ENCODE assay signal across 1 cellular context in the genomic region with DNA sequence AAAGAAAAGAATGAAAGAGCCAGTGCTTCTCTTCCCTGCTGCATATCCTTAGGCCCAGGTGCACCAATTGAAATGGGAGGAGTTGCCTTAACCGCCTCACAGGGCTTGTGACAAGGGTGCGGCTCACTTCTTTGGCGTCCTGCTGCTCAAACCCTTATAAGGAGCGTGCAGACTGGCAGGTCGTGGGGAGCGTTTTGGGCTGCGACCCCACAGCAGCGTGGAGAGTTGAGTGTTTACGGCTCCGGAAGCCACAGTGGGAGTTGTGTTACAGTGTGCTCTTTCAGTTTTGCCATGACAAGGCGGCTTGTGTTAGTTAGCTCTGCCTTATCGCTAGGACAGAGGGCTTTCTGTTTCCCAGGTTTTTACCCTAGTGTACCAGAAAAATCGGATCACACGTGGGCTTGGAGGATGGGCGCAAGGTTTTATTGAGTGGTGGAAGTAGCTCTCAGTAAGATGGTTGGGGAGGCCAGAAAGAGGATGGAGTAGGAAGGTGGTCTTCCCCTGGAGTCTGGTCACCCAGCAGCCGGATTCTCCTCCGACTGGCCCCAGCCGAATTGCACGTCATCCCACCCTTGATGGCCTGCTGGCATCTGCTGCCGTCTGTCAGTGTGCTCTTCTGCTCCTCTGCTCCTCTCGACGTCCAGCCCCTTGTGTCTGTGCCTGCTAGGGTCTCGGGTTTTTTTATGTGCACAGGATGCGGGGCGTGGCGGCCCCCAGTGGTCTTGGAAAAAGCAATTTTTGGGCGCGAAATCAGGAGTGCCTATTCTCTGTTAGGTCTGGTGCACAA.
TF ChIP-seq lines count a peak whose summit lies in the region.

No MANE protein-coding gene starts in this region.

TF ChIP-seq in HepG2, 621 proteins besides CTCF, POLR2A, EP300 and RAD21 (continued from another document):
- TF ChIP-seq, protein P1, sequence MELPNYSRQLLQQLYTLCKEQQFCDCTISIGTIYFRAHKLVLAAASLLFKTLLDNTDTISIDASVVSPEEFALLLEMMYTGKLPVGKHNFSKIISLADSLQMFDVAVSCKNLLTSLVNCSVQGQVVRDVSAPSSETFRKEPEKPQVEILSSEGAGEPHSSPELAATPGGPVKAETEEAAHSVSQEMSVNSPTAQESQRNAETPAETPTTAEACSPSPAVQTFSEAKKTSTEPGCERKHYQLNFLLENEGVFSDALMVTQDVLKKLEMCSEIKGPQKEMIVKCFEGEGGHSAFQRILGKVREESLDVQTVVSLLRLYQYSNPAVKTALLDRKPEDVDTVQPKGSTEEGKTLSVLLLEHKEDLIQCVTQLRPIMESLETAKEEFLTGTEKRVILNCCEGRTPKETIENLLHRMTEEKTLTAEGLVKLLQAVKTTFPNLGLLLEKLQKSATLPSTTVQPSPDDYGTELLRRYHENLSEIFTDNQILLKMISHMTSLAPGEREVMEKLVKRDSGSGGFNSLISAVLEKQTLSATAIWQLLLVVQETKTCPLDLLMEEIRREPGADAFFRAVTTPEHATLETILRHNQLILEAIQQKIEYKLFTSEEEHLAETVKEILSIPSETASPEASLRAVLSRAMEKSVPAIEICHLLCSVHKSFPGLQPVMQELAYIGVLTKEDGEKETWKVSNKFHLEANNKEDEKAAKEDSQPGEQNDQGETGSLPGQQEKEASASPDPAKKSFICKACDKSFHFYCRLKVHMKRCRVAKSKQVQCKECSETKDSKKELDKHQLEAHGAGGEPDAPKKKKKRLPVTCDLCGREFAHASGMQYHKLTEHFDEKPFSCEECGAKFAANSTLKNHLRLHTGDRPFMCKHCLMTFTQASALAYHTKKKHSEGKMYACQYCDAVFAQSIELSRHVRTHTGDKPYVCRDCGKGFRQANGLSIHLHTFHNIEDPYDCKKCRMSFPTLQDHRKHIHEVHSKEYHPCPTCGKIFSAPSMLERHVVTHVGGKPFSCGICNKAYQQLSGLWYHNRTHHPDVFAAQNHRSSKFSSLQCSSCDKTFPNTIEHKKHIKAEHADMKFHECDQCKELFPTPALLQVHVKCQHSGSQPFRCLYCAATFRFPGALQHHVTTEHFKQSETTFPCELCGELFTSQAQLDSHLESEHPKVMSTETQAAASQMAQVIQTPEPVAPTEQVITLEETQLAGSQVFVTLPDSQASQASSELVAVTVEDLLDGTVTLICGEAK (IDR thresholded peaks at IDR 0.05) = no peak
- TF ChIP-seq, protein P1 (CRISPR knock-in tag; IDR thresholded peaks at IDR 0.05) = no peak
- TF ChIP-seq, protein P2, sequence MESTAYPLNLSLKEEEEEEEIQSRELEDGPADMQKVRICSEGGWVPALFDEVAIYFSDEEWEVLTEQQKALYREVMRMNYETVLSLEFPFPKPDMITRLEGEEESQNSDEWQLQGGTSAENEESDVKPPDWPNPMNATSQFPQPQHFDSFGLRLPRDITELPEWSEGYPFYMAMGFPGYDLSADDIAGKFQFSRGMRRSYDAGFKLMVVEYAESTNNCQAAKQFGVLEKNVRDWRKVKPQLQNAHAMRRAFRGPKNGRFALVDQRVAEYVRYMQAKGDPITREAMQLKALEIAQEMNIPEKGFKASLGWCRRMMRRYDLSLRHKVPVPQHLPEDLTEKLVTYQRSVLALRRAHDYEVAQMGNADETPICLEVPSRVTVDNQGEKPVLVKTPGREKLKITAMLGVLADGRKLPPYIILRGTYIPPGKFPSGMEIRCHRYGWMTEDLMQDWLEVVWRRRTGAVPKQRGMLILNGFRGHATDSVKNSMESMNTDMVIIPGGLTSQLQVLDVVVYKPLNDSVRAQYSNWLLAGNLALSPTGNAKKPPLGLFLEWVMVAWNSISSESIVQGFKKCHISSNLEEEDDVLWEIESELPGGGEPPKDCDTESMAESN (CRISPR knock-in tag; conservative IDR thresholded peaks at IDR 0.05) = no peak
- no peak for TF ChIP-seq ZNF781 (CRISPR knock-in tag; IDR thresholded peaks at IDR 0.05; ENCODE audit: borderline replicate concordance, not compliant biosample characterization)
- no peak for TF ChIP-seq KDM1A (CRISPR knock-in tag; IDR thresholded peaks at IDR 0.05)
- TF ChIP-seq ZNF496 (CRISPR knock-in tag; IDR thresholded peaks at IDR 0.05; ENCODE audit: insufficient replicate concordance) = no peak
- TF ChIP-seq ZNF207 (IDR thresholded peaks at IDR 0.05; ENCODE audit: borderline replicate concordance) = no peak
- TF ChIP-seq NFE2 (CRISPR knock-in tag; IDR thresholded peaks at IDR 0.05) = no peak
- TF ChIP-seq BRD4 (CRISPR knock-in tag; IDR thresholded peaks at IDR 0.05) = no peak
